18 cellular contexts compared by ENCODE assay signal in the genomic region with DNA sequence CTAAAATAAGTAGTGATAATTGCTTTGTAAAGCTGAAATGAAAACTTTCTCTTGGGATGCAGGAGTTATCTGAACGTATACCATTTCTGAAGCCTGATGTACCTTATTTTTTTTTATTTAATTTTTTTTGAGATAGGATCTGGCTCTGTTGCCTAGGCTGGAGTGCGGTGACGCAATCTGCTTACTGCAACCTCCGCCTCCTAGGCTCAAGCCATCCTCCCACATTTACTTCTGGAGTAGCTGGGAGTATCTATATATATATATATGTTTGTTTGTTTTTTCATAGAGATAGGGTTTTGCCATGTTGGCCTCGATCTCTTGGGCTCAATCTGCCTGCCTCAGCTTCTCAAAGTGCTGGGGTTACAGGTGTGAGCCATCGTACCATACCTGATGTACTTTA. TPM values are rescaled to one million over a fixed set of nuclear protein-coding genes. Genes with fewer than 3 reads are reported as not detected.
DNase-seq lines count a peak whose midpoint lies in the region; ATAC-seq and TF ChIP-seq lines count a peak whose summit lies in the region.
"Had no signal": no experiment of that assay in that cellular context is flagged by ENCODE, and none has a peak within 500 bp of the region (broad histone marks: within the 10 kb centered on the region; RNA-seq: fewer than 3 reads in every experiment).

No MANE protein-coding gene starts in this region.

- peaks cover 60% of the 10 kb centered on the region for H3K36me3 ChIP-seq in BE2C
- peaks cover 27% of the 10 kb centered on the region for H3K36me3 ChIP-seq in IMR-90 (ENCODE audit: control insufficient read depth, insufficient read depth, low read length)
- H3K36me3 ChIP-seq in OCI-LY1 (ENCODE audit: insufficient read depth, low read length): peaks cover 59% of the 10 kb centered on the region
- peaks cover 2% of the 10 kb centered on the region; the same call in 1 of the 2 replicates for H3K36me3 ChIP-seq in Caco-2 (ENCODE audit: control insufficient read depth, insufficient read depth, low read length)

- dilution Hi-C loops in IMR-90 (cut with HindIII; ENCODE audit: low sequenced_read_pairs, unreplicated experiment): no loop called here

- ATAC-seq in IMR-90 (ENCODE audit: low read depth): no peak
- no peak for ATAC-seq in HG03280 (IDR thresholded peaks at IDR 0.05; ENCODE audit: unreplicated experiment)
- ATAC-seq: T-cell had no signal

- peak overlapping the region; percentile 45 for H3K4me3 Mint-ChIP-seq in endothelial cell (ENCODE audit: unreplicated experiment)
- no peak overlapping the region for H3K4me3 Mint-ChIP-seq in Caco-2 (ENCODE audit: unreplicated experiment)

- peaks cover 15 to 29% of the 10 kb centered on the region in 2 experiments; a peak in 2 of 4 replicates for H3K79me1 ChIP-seq in IMR-90 (ENCODE audit: low read depth in 1 of 2, low read length in 2 of 2)

- H3K27me3 Mint-ChIP-seq in endothelial cell (ENCODE audit: unreplicated experiment) (no peaks in the 10 kb centered on the region), Caco-2 (ENCODE audit: insufficient read depth, unreplicated experiment) (no peaks in the 10 kb centered on the region)
- H3K27me3 Mint-ChIP-seq: T-cell had no signal

- H4K20me1 ChIP-seq in IMR-90 (ENCODE audit: insufficient read depth, low read length): no peaks in the 10 kb centered on the region; the same call in 1 of the 2 replicates
- no peaks in the 10 kb centered on the region for H4K20me1 ChIP-seq in OCI-LY1 (ENCODE audit: insufficient read depth, low read length)

- no peak overlapping the region for H4K8ac ChIP-seq in IMR-90 (ENCODE audit: low read depth in 2 of 2, low read length in 2 of 2)

- H3K4me1 ChIP-seq in BE2C (no peaks in the 10 kb centered on the region), IMR-90 (ENCODE audit: control insufficient read depth, insufficient read depth, low read length) (peaks cover 2% of the 10 kb centered on the region; the same call in 1 of the 2 replicates), OCI-LY1 (ENCODE audit: insufficient read depth, low read length, severe bottlenecking) (peaks cover 25% of the 10 kb centered on the region), Caco-2 (peaks cover 4% of the 10 kb centered on the region; the same call in 1 of the 2 replicates)

- no peak overlapping the region for H2AK5ac ChIP-seq in IMR-90 (ENCODE audit: low read depth, low read length)

- H3F3A ChIP-seq in OCI-LY1 (ENCODE audit: insufficient read depth, low read length): no peaks in the 10 kb centered on the region

- POLR2A ChIA-PET in IMR-90 (lab: Charles Lee; ENCODE audit: unreplicated experiment): no interaction called here
- POLR2A ChIA-PET in Caco-2 (lab: Charles Lee): no interaction called here
- POLR2A ChIA-PET in HEK293T (lab: Yijun Ruan, JAX): no interaction called here

- H3K27me3 ChIP-seq in BE2C: no peaks in the 10 kb centered on the region
- H3K27me3 ChIP-seq in IMR-90 (ENCODE audit: control insufficient read depth, insufficient read depth, low read length): no peaks in the 10 kb centered on the region
- H3K27me3 ChIP-seq in OCI-LY1 (ENCODE audit: insufficient read depth, low read length): no peaks in the 10 kb centered on the region
- no peaks in the 10 kb centered on the region for H3K27me3 ChIP-seq in Caco-2 (replicated peaks; ENCODE audit: control insufficient read depth, insufficient read depth, low read length)

- H3K9me1 ChIP-seq in IMR-90 (ENCODE audit: insufficient read depth, low read length): no peaks in the 10 kb centered on the region

- no peak overlapping the region for H3K4ac ChIP-seq in IMR-90 (ENCODE audit: low read depth, low read length)

- H3K18ac ChIP-seq in IMR-90 (ENCODE audit: low read depth, low read length): no peak overlapping the region

- no peak for TF ChIP-seq CTCF in BE2C (IDR thresholded peaks at IDR 0.05; ENCODE audit: low read depth, low read length)
- TF ChIP-seq CTCF in IMR-90 (conservative IDR thresholded peaks at IDR 0.05; ENCODE audit: low read depth, low read length): no peak
- TF ChIP-seq CTCF in OCI-LY1 (IDR thresholded peaks at IDR 0.05; ENCODE audit: low read length): no peak
- no peak for TF ChIP-seq CTCF in endothelial cell (IDR thresholded peaks at IDR 0.05; ENCODE audit: unreplicated experiment)
- TF ChIP-seq CTCF in Caco-2 (IDR thresholded peaks at IDR 0.05; ENCODE audit: insufficient read depth in 1 of 2, low read depth in 1 of 2, low read length in 1 of 2, severe bottlenecking in 1 of 2, unreplicated experiment in 1 of 2): no peak

- H3K9me3 Mint-ChIP-seq in endothelial cell (ENCODE audit: unreplicated experiment) (no peaks in the 10 kb centered on the region), Caco-2 (ENCODE audit: unreplicated experiment) (no peaks in the 10 kb centered on the region)
- H3K9me3 Mint-ChIP-seq: H9, T-cell had no signal

- H2AFZ ChIP-seq in IMR-90 (replicated peaks; ENCODE audit: low read length, poor library complexity) (no peak overlapping the region), OCI-LY1 (ENCODE audit: low read length) (no peak overlapping the region)

- intact Hi-C loops in IMR-90 (cut with micrococcal nuclease) (loop anchor here (10.0 kb wide), 1 partner anchor 185 kb away; no protein-coding TSS in a partner anchor), Caco-2 (cut with micrococcal nuclease; ENCODE audit: unreplicated experiment) (no loop called here)

- no peak overlapping the region for H4K91ac ChIP-seq in IMR-90 (ENCODE audit: insufficient read depth, low read depth, low read length)

- DNase-seq in BE2C (peak; percentile 22), IMR-90 (no peak), endothelial cell (ENCODE audit: low spot score) (no peak), Caco-2 (no peak), HEK293T (ENCODE audit: extremely low spot score) (no peak)
- DNase-seq: C1 segment of cervical spinal cord; DMS79; H9; KBM-7; NCI-H1105; NCI-H1694 treated with DMSO at 0.1 percent for 48 hours; NK-92 treated with Interleukin-12 subunit alpha and Interleukin-12 subunit beta, amount 100 ng/mL, for 24 hours; OCI-M1; SHP77; T-cell had no signal

- no TSS peak for BruUV-seq in IMR-90 (replicated peaks; lab: Mats Ljungman, UMichigan)
- BruUV-seq in Caco-2 (replicated peaks; lab: Mats Ljungman, UMichigan): no TSS peak

- H3K9ac ChIP-seq in IMR-90 (ENCODE audit: low read depth, low read length) (no peak overlapping the region), OCI-LY1 (ENCODE audit: low read length) (no peak overlapping the region)

- H3K9me3 ChIP-seq in BE2C: no peaks in the 10 kb centered on the region
- H3K9me3 ChIP-seq in IMR-90 (ENCODE audit: control insufficient read depth, insufficient read depth, low read length): no peaks in the 10 kb centered on the region
- H3K9me3 ChIP-seq in OCI-LY1 (ENCODE audit: low read length): no peaks in the 10 kb centered on the region
- no peaks in the 10 kb centered on the region for H3K9me3 ChIP-seq in Caco-2

- H3K14ac ChIP-seq in IMR-90 (replicated peaks; ENCODE audit: low read depth, low read length): no peak overlapping the region

- no peak overlapping the region for H2BK5ac ChIP-seq in IMR-90 (ENCODE audit: low read depth, low read length, poor library complexity, severe bottlenecking)

- no peak overlapping the region for H2BK120ac ChIP-seq in IMR-90 (ENCODE audit: low read depth, low read length)

- no peaks in the 10 kb centered on the region for H3K9me2 ChIP-seq in OCI-LY1 (ENCODE audit: low read depth, low read length)

- no peak overlapping the region for H3K56ac ChIP-seq in IMR-90 (ENCODE audit: extremely low read depth, insufficient read depth, low read length)

- WGBS in IMR-90 (ENCODE audit: extremely low coverage in 2 of 2, insufficient read length in 1 of 2), 2 experiments: no CpG with 5 or more reads among the region's 6 CpGs

- no peak overlapping the region for H2AK9ac ChIP-seq in IMR-90 (replicated peaks; ENCODE audit: low read depth, low read length, poor library complexity)

- H3K36me3 Mint-ChIP-seq in endothelial cell (ENCODE audit: low read depth, unreplicated experiment) (peaks cover 13% of the 10 kb centered on the region), Caco-2 (ENCODE audit: insufficient read depth, unreplicated experiment) (peaks cover 63% of the 10 kb centered on the region)

- no peak overlapping the region for H2BK15ac ChIP-seq in IMR-90 (ENCODE audit: low read depth, low read length)

- no peak overlapping the region for H2BK20ac ChIP-seq in IMR-90 (ENCODE audit: low read depth, low read length)

- no peak overlapping the region for H3K27ac ChIP-seq in IMR-90 (ENCODE audit: insufficient read depth, low read length)
- H3K27ac ChIP-seq in OCI-LY1 (ENCODE audit: low read depth, low read length, poor library complexity, severe bottlenecking): no peak overlapping the region
- H3K27ac ChIP-seq: SK-N-MC had no signal

- peaks cover 24% of the 10 kb centered on the region for H3K4me1 Mint-ChIP-seq in endothelial cell (ENCODE audit: unreplicated experiment)
- no peaks in the 10 kb centered on the region for H3K4me1 Mint-ChIP-seq in Caco-2 (ENCODE audit: low read depth, unreplicated experiment)

- TF ChIP-seq POLR2A in IMR-90 (IDR thresholded peaks at IDR 0.05; ENCODE audit: low read depth, low read length): no peak

- no peak overlapping the region for H4K5ac ChIP-seq in IMR-90 (ENCODE audit: low read depth, low read length)

- peaks cover 22% of the 10 kb centered on the region for H3K79me2 ChIP-seq in OCI-LY1 (ENCODE audit: insufficient read depth, low read length)

- H3K27ac Mint-ChIP-seq in endothelial cell (ENCODE audit: unreplicated experiment) (no peak overlapping the region), Caco-2 (ENCODE audit: unreplicated experiment) (no peak overlapping the region)
- H3K27ac Mint-ChIP-seq: H9, T-cell had no signal

- TF ChIP-seq RAD21 in IMR-90 (IDR thresholded peaks at IDR 0.05; ENCODE audit: low read length): no peak

- H3K23ac ChIP-seq in IMR-90 (ENCODE audit: low read depth, low read length): no peak overlapping the region

- in situ Hi-C loops in IMR-90 (cut with MboI; ENCODE audit: low sequenced_read_pairs): no loop called here

- CTCF ChIA-PET in IMR-90 (lab: Yijun Ruan, JAX) (interaction anchor here (0.6 kb wide), 1 partner anchor 28 kb away, joined by 6 read pairs; no protein-coding TSS in a partner anchor), Caco-2 (lab: Charles Lee) (no interaction called here), HEK293T (lab: Yijun Ruan, JAX) (no interaction called here)

- no peak overlapping the region for H3K4me2 ChIP-seq in IMR-90 (ENCODE audit: low read depth, low read length)
- H3K4me2 ChIP-seq in OCI-LY1 (ENCODE audit: low read length): 0 out of 2 replicates have a peak overlapping the region, but pooled peaks have one; percentile 93

- H3K4me3 ChIP-seq in BE2C (ENCODE audit: low read depth, low read length): no peak overlapping the region
- no peak overlapping the region for H3K4me3 ChIP-seq in IMR-90 (ENCODE audit: insufficient read depth, low read depth, low read length)
- no peak overlapping the region for H3K4me3 ChIP-seq in OCI-LY1 (ENCODE audit: low read depth, low read length, poor library complexity, severe bottlenecking)
- H3K4me3 ChIP-seq in Caco-2 (ENCODE audit: low read depth, low read length): no peak overlapping the region
- H3K4me3 ChIP-seq: SK-N-MC had no signal

RNA-seq across cellular contexts. Expression of a gene that starts 2.4 kb away (rescaled TPM):
- polyA plus RNA-seq in BE2C (2012; ENCODE audit: insufficient read depth, insufficient read length, low read depth): 42.1 TPM
- total RNA-seq in IMR-90 (2012; rRNA removed): 66.7 and 72.8 TPM in 2 replicates
- polyA plus RNA-seq in IMR-90 (2012; rRNA removed): 43.3 and 50.4 TPM in 2 replicates
- 16.9 and 19.8 TPM in 2 replicates for polyA plus RNA-seq in IMR-90 (2012; cell fraction: cytosol; rRNA removed)
- polyA plus RNA-seq in IMR-90 (2012; cell fraction: nucleus; rRNA removed; ENCODE audit: low replicate concordance): 18.9 and 117 TPM in 2 replicates
- 101 TPM for total RNA-seq in endothelial cell (ENCODE audit: unreplicated experiment)
- 77.6 and 90.9 TPM in 2 replicates for total RNA-seq in Caco-2 (2022)

RNA-seq across cellular contexts. Expression of a gene that starts 44.9 kb away (rescaled TPM):
- 37.7 TPM for polyA plus RNA-seq in BE2C (2012; ENCODE audit: insufficient read depth, insufficient read length, low read depth)
- 22.4 and 31.9 TPM in 2 replicates for total RNA-seq in IMR-90 (2012; rRNA removed)
- polyA plus RNA-seq in IMR-90 (2012; rRNA removed): 17.5 and 19.3 TPM in 2 replicates
- 5.8 and 7.0 TPM in 2 replicates for polyA plus RNA-seq in IMR-90 (2012; cell fraction: cytosol; rRNA removed)
- 26.2 and 45.3 TPM in 2 replicates for polyA plus RNA-seq in IMR-90 (2012; cell fraction: nucleus; rRNA removed; ENCODE audit: low replicate concordance)
- 35.8 TPM for total RNA-seq in endothelial cell (ENCODE audit: unreplicated experiment)
- 71.6 and 73.0 TPM in 2 replicates for total RNA-seq in Caco-2 (2022)

RNA-seq across cellular contexts. Expression of a gene that starts 47.8 kb away (rescaled TPM):
- 144 TPM for polyA plus RNA-seq in BE2C (2012; ENCODE audit: insufficient read depth, insufficient read length, low read depth)
- 311 and 353 TPM in 2 replicates for total RNA-seq in IMR-90 (2012; rRNA removed)
- polyA plus RNA-seq in IMR-90 (2012; rRNA removed): 184 and 188 TPM in 2 replicates
- 46.0 and 149 TPM in 2 replicates for polyA plus RNA-seq in IMR-90 (2012; cell fraction: cytosol; rRNA removed)
- 15.8 and 118 TPM in 2 replicates for polyA plus RNA-seq in IMR-90 (2012; cell fraction: nucleus; rRNA removed; ENCODE audit: low replicate concordance)
- 80.5 TPM for total RNA-seq in endothelial cell (ENCODE audit: unreplicated experiment)
- 200 and 208 TPM in 2 replicates for total RNA-seq in Caco-2 (2022)
